Comparison of ENCODE assay signal across 30 cellular contexts in the genomic region with DNA sequence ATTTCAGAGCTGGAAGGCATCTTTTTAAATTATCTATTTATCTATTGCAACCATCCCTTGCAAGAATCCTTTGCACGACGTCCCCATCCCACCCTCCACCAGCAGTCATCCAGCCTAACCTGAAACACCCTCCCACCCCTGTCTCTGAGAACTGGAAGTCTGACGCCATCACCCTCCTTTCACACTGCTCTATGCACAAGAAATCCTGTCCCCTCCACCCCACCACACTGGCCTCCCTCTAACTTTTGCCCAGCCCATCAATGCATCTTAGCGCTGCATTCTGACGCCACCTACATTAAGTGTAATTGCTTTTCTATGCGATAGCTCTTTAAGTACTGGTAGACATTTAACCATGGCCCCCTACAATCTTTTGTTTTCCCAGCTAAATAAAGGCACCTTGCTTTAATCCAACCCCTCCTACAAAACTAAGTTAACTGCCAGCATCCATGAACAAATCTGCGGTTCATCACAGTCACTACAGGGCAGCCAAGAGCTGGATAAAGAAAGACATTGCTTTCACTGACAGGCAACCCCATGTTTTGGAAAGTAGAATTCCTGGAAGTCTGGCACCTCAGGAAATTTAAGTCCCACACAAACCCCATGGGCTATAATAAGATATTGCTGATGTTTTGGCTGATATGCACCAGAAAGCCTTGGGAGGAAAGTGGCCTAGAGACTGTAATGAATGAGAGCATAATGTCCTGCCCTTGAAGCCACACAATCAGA.
DNase-seq lines count a peak whose midpoint lies in the region; ATAC-seq and TF ChIP-seq lines count a peak whose summit lies in the region.
"Had no signal": no experiment of that assay in that cellular context is flagged by ENCODE, and none has a peak within 500 bp of the region (broad histone marks: within the 10 kb centered on the region; RNA-seq: fewer than 3 reads in every experiment).

No MANE protein-coding gene starts in this region.

- H3K27me3 ChIP-seq in right cardiac atrium (ENCODE audit: control insufficient read depth, insufficient read depth) (no peaks in the 10 kb centered on the region), endodermal cell (ENCODE audit: control insufficient read depth, insufficient read depth, low read length, poor library complexity, severe bottlenecking) (peaks cover 5% of the 10 kb centered on the region), muscle layer of colon (ENCODE audit: control insufficient read depth in 1 of 2, insufficient read depth in 2 of 2, low read length in 2 of 2) (no peaks in the 10 kb centered on the region)
- H3K27me3 ChIP-seq: ovary, Peyer's patch, vagina had no signal

- H3K27ac Mint-ChIP-seq in endodermal cell (no peak overlapping the region), type B pancreatic cell (peak overlapping the region; percentile 19)
- H3K27ac Mint-ChIP-seq: activated naive CD8-positive, alpha-beta T cell treated with anti-CD3 and anti-CD28 coated beads, Interleukin-2, amount 10 ng/mL, durations not matched to agents 7 days and 5 days; CD4-positive, alpha-beta T cell; HFFc6; naive thymus-derived CD4-positive, alpha-beta T cell; stimulated activated naive CD8-positive, alpha-beta T cell treated with anti-CD3 and anti-CD28 coated beads, Interleukin-15, Interleukin-2, amounts not matched to agents 100 ng/mL and 50 ng/mL, for 24 hours; T-helper 2 cell treated with Interferon-gamma antibody and Interleukin-4, amounts not matched to agents 5 μg/mL and 100 μg/mL, for 36 hours had no signal

- H3K36me3 Mint-ChIP-seq in endodermal cell (ENCODE audit: low read depth) (no peaks in the 10 kb centered on the region), type B pancreatic cell (peaks cover 15% of the 10 kb centered on the region)
- H3K36me3 Mint-ChIP-seq: activated naive CD8-positive, alpha-beta T cell treated with anti-CD3 and anti-CD28 coated beads, Interleukin-2, amount 10 ng/mL, durations not matched to agents 7 days and 5 days; naive thymus-derived CD4-positive, alpha-beta T cell had no signal

- H3K4me1 Mint-ChIP-seq in endodermal cell (peaks cover 38% of the 10 kb centered on the region), type B pancreatic cell (ENCODE audit: unreplicated experiment) (peaks cover 54% of the 10 kb centered on the region)
- H3K4me1 Mint-ChIP-seq: activated naive CD8-positive, alpha-beta T cell treated with anti-CD3 and anti-CD28 coated beads, Interleukin-2, amount 10 ng/mL, durations not matched to agents 7 days and 5 days had no signal

- DNase-seq in left ventricle myocardium superior (no peak), right cardiac atrium (no peak), endodermal cell (peak; percentile 63), type B pancreatic cell (ENCODE audit: extremely low spot score, unreplicated experiment) (no peak), AML-193 (lab: John Stamatoyannopoulos, UW) (no peak)
- no peak for DNase-seq in activated CD4-positive, CD25-positive, alpha-beta regulatory T cell (lab: John Stamatoyannopoulos, UW)
- DNase-seq: activated CD4-positive, alpha-beta T cell treated with anti-CD3 and anti-CD28 coated beads for 4 hours; activated gamma-delta T cell; activated naive CD8-positive, alpha-beta T cell treated with anti-CD3 and anti-CD28 coated beads, Interleukin-2, amount 10 ng/mL, durations not matched to agents 7 days and 5 days; aorta; CD4-positive, alpha-beta T cell; central memory CD4-positive, alpha-beta T cell; GM23248; HFFc6; midbrain; naive thymus-derived CD4-positive, alpha-beta T cell; NCI-H1092; NCI-H1694; ovary; Peyer's patch; stimulated activated CD4-positive, alpha-beta T cell treated with anti-CD3 and anti-CD28 coated beads, Interleukin-1b, Interleukin-23, amount 100 ng/mL, for 48 hours had no signal

- ATAC-seq in left ventricle myocardium superior (peak; percentile 50), right cardiac atrium (no peak), GM18858 (IDR thresholded peaks at IDR 0.05; ENCODE audit: unreplicated experiment) (no peak)
- ATAC-seq: A549; K562; left lobe of liver; naive thymus-derived CD4-positive, alpha-beta T cell had no signal

- intact Hi-C loops in left ventricle myocardium superior (cut with micrococcal nuclease) (no loop called here), right cardiac atrium (cut with DNase I) (loop anchor here in 1 of 4 donors (10.0 kb wide), 1 partner anchor 106 kb away; no protein-coding TSS in a partner anchor)

- H3K9ac ChIP-seq in endodermal cell (ENCODE audit: extremely low read depth, low read length, poor library complexity, severe bottlenecking): no peak overlapping the region
- no peak overlapping the region for H3K9ac ChIP-seq in muscle layer of colon (ENCODE audit: low read length)
- H3K9ac ChIP-seq: GM23248 had no signal

- H3K27me3 Mint-ChIP-seq in endodermal cell (ENCODE audit: insufficient read depth) (peaks cover 83% of the 10 kb centered on the region), type B pancreatic cell (no peaks in the 10 kb centered on the region)

- H3K27ac ChIP-seq in right cardiac atrium (ENCODE audit: low read length) (no peak overlapping the region), endodermal cell (ENCODE audit: low read depth, low read length) (peak overlapping the region; percentile 46), muscle layer of colon (ENCODE audit: low read depth, low read length) (peak overlapping the region; percentile 35)
- H3K27ac ChIP-seq: A549, GM23248, ovary, Peyer's patch, vagina had no signal

- no peak overlapping the region for H3K4me3 ChIP-seq in right cardiac atrium (ENCODE audit: low read length)
- H3K4me3 ChIP-seq in endodermal cell (ENCODE audit: low read length): no peak overlapping the region
- H3K4me3 ChIP-seq in muscle layer of colon (ENCODE audit: low read depth in 1 of 2, low read length in 2 of 2): no peak overlapping the region
- H3K4me3 ChIP-seq: A549, GM23248, K562, ovary, Peyer's patch, smooth muscle cell, vagina had no signal

- H3K36me3 ChIP-seq in endodermal cell (ENCODE audit: control insufficient read depth, insufficient read depth, low read length) (no peaks in the 10 kb centered on the region), muscle layer of colon (ENCODE audit: insufficient read depth, low read length) (no peaks in the 10 kb centered on the region)
- H3K36me3 ChIP-seq: ovary, Peyer's patch, vagina had no signal

- H3K4me1 ChIP-seq in right cardiac atrium (ENCODE audit: control insufficient read depth, insufficient read depth, low read length): peaks cover 9% of the 10 kb centered on the region
- peaks cover 36% of the 10 kb centered on the region for H3K4me1 ChIP-seq in endodermal cell (ENCODE audit: control insufficient read depth, insufficient read depth, low read length)
- H3K4me1 ChIP-seq in muscle layer of colon (ENCODE audit: insufficient read depth, low read length): peaks cover 58% of the 10 kb centered on the region
- H3K4me1 ChIP-seq: A549 had no signal

- 89% methylated on average over 7 of the region's 7 CpGs for WGBS in right cardiac atrium
- WGBS in endodermal cell (ENCODE audit: insufficient coverage in 1 of 2, insufficient read length in 1 of 2), 2 experiments: 68 to 78% methylated on average over 7 of the region's 7 CpGs

- TF ChIP-seq CTCF in endodermal cell (conservative IDR thresholded peaks at IDR 0.05) (no peak), type B pancreatic cell (conservative IDR thresholded peaks at IDR 0.05) (no peak)

- no peaks in the 10 kb centered on the region for H3K9me3 ChIP-seq in right cardiac atrium (ENCODE audit: control insufficient read depth, low read length)
- H3K9me3 ChIP-seq in endodermal cell (ENCODE audit: control insufficient read depth, low read length): no peaks in the 10 kb centered on the region
- H3K9me3 ChIP-seq in muscle layer of colon (ENCODE audit: low read length): no peaks in the 10 kb centered on the region
- H3K9me3 ChIP-seq: A549, ovary, Peyer's patch, vagina had no signal

- H3K4me3 Mint-ChIP-seq in endodermal cell (no peak overlapping the region), type B pancreatic cell (no peak overlapping the region)
- H3K4me3 Mint-ChIP-seq: activated naive CD8-positive, alpha-beta T cell treated with anti-CD3 and anti-CD28 coated beads, Interleukin-2, amount 10 ng/mL, durations not matched to agents 7 days and 5 days; CD4-positive, alpha-beta T cell; HFFc6; naive thymus-derived CD4-positive, alpha-beta T cell; stimulated activated naive CD8-positive, alpha-beta T cell treated with anti-CD3 and anti-CD28 coated beads, Interleukin-15, Interleukin-2, amounts not matched to agents 100 ng/mL and 50 ng/mL, for 24 hours; T-helper 2 cell treated with Interferon-gamma antibody and Interleukin-4, amounts not matched to agents 5 μg/mL and 100 μg/mL, for 36 hours had no signal

- no peaks in the 10 kb centered on the region for H3K9me3 Mint-ChIP-seq in endodermal cell
- no peaks in the 10 kb centered on the region for H3K9me3 Mint-ChIP-seq in type B pancreatic cell
- H3K9me3 Mint-ChIP-seq: activated naive CD8-positive, alpha-beta T cell treated with anti-CD3 and anti-CD28 coated beads, Interleukin-2, amount 10 ng/mL, durations not matched to agents 7 days and 5 days; CD4-positive, alpha-beta T cell; HFFc6; naive thymus-derived CD4-positive, alpha-beta T cell; stimulated activated naive CD8-positive, alpha-beta T cell treated with anti-CD3 and anti-CD28 coated beads, Interleukin-15, Interleukin-2, amounts not matched to agents 100 ng/mL and 50 ng/mL, for 24 hours; T-helper 2 cell treated with Interferon-gamma antibody and Interleukin-4, amounts not matched to agents 5 μg/mL and 100 μg/mL, for 36 hours had no signal
